Comparison of ENCODE assay signal across 13 cellular contexts in genomic region chr10:78630944-78631838, GRCh38.
DNase-seq lines count a peak whose midpoint lies in the region; ATAC-seq, FAIRE-seq and TF ChIP-seq lines count a peak whose summit lies in the region.
"Had no signal": no experiment of that assay in that cellular context is flagged by ENCODE, and none has a peak within 500 bp of the region (broad histone marks: within the 10 kb centered on the region; RNA-seq: fewer than 3 reads in every experiment).

No MANE protein-coding gene starts in this region.

- TF ChIP-seq RAD21 in HepG2 (CRISPR knock-in tag; IDR thresholded peaks at IDR 0.05) = no peak

- peak in 2 of 3 donors; percentile 4 for DNase-seq in stimulated activated CD4-positive, alpha-beta T cell treated with anti-CD3 and anti-CD28 coated beads, Interleukin-12 subunit alpha, Interleukin-12 subunit beta, amount 100 ng/mL, for 48 hours (ENCODE audit: low read depth in 2 of 3, low spot score in 1 of 3)
- no peak for DNase-seq in stimulated activated CD4-positive, alpha-beta T cell treated with anti-CD3 and anti-CD28 coated beads, Interleukin-12 subunit alpha, Interleukin-12 subunit beta, amount 100 ng/mL, for 4 hours
- DNase-seq in LHCN-M2 (ENCODE audit: low read depth) = peak; percentile 75
- DNase-seq in Right ventricle myocardium superior = peak; percentile 51
- peak; percentile 66 for DNase-seq in stromal cell of bone marrow (ENCODE audit: low read depth)
- no peak for DNase-seq in DMS53 treated with DMSO at 0.1 percent for 48 hours (lab: John Stamatoyannopoulos, UW; ENCODE audit: unreplicated experiment)
- DNase-seq in HepG2 (ENCODE audit: low spot score) = no peak
- no peak for DNase-seq in NK-92 treated with Interleukin-12 subunit alpha and Interleukin-12 subunit beta, amount 100 ng/mL, for 24 hours (lab: John Stamatoyannopoulos, UW)
- DNase-seq: activated CD4-positive, alpha-beta T cell treated with anti-CD3 and anti-CD28 coated beads, Interleukin-2, amount 10 ng/mL, durations not matched to agents 24 days and 14 days; body of pancreas; CD4-positive, alpha-beta memory T cell; posterior cingulate gyrus had no signal

- POLR2A ChIA-PET in HepG2 (lab: Yijun Ruan, JAX) = no interaction called here

- no peak for TF ChIP-seq EP300 in HepG2 (IDR thresholded peaks at IDR 0.05; ENCODE audit: low read depth in 2 of 2, low read length in 2 of 2)
- no peak for TF ChIP-seq EP300 in HepG2 (CRISPR knock-in tag; IDR thresholded peaks at IDR 0.05; ENCODE audit: borderline replicate concordance)

- no peak overlapping the region for H2AFZ ChIP-seq in HepG2 (ENCODE audit: low read length)

- no peak overlapping the region for H3K27ac ChIP-seq in HepG2 (ENCODE audit: extremely low read length, insufficient read depth, low read length)
- H3K27ac ChIP-seq: body of pancreas had no signal

- H3K9me3 ChIP-seq in HepG2 (ENCODE audit: low read length) = no peaks in the 10 kb centered on the region
- H3K9me3 ChIP-seq: body of pancreas, esophagus muscularis mucosa had no signal

- peaks cover 1 to 5% of the 10 kb centered on the region in 2 experiments; a peak in 2 of 5 replicates for H3K27me3 ChIP-seq in HepG2 (ENCODE audit: control insufficient read depth in 1 of 2, insufficient read depth in 2 of 2, low read length in 2 of 2)
- H3K27me3 ChIP-seq: body of pancreas, esophagus muscularis mucosa had no signal

- H3K4me2 ChIP-seq in HepG2 (ENCODE audit: low read depth, low read length) = no peak overlapping the region

- in situ Hi-C loops in HepG2 (cut with HindIII; ENCODE audit: extremely low pct_ligation_motif_present, low pct_unique_long_range_greater_than_20kb) = no loop called here

- no peaks in the 10 kb centered on the region for H3K36me3 ChIP-seq in HepG2 (replicated peaks in 1 of 2; ENCODE audit: control insufficient read depth in 1 of 2, insufficient read depth in 2 of 2, low read length in 2 of 2)
- H3K36me3 ChIP-seq: esophagus muscularis mucosa had no signal

- no TSS peak for BruUV-seq in HepG2 (replicated peaks; lab: Mats Ljungman, UMichigan)

- intact Hi-C loops in Right ventricle myocardium superior (cut with DNase I) (no loop called here), HepG2 (cut with micrococcal nuclease; ENCODE audit: unreplicated experiment) (no loop called here)

- H3K79me2 ChIP-seq in HepG2 (ENCODE audit: insufficient read depth, low read length) = no peaks in the 10 kb centered on the region

- peaks cover 15% of the 10 kb centered on the region; the same call in 1 of the 2 replicates for H3K4me1 ChIP-seq in HepG2 (ENCODE audit: insufficient read depth, low read length)

- H3K9ac ChIP-seq in HepG2 (ENCODE audit: insufficient read depth, low read depth, low read length) = no peak overlapping the region

- H4K20me1 ChIP-seq in HepG2 (ENCODE audit: insufficient read depth, low read length) = no peaks in the 10 kb centered on the region

- no peak for TF ChIP-seq POLR2A in HepG2 (IDR thresholded peaks at IDR 0.05; ENCODE audit: insufficient read depth in 1 of 2, low read depth in 2 of 2, low read length in 2 of 2)

- no peak for FAIRE-seq in HepG2 (lab: Jason Lieb, UNC)

- 63% methylated on average over 12 of the region's 12 CpGs for WGBS in HepG2 (ENCODE audit: low lambda C conversion rate)

- ATAC-seq in Right ventricle myocardium superior (ENCODE audit: poor library complexity) (peak; percentile 66), HepG2 (no peak)
- ATAC-seq: body of pancreas had no signal

- no peak overlapping the region for H3K4me3 ChIP-seq in HepG2 (replicated peaks in 1 of 3; ENCODE audit: insufficient read depth in 1 of 3, low read depth in 2 of 3, low read length in 3 of 3)
- H3K4me3 ChIP-seq: body of pancreas, esophagus muscularis mucosa had no signal

- no peak for TF ChIP-seq CTCF in HepG2 (CRISPR knock-in tag; IDR thresholded peaks at IDR 0.05)

- CTCF ChIA-PET in HepG2 (lab: Yijun Ruan, JAX; ENCODE audit: low intra/inter-chr PET ratio, low total read pairs) = no interaction called here

TF ChIP-seq in HepG2, 621 proteins besides CTCF, POLR2A, EP300 and RAD21:
- no peak for TF ChIP-seq ZSCAN21 (CRISPR knock-in tag; IDR thresholded peaks at IDR 0.05; ENCODE audit: borderline replicate concordance)
- no peak for TF ChIP-seq ZNF7 (CRISPR knock-in tag; IDR thresholded peaks at IDR 0.05)
- no peak for TF ChIP-seq ZNF562 (CRISPR knock-in tag; IDR thresholded peaks at IDR 0.05; ENCODE audit: borderline replicate concordance)
- no peak for TF ChIP-seq ARID5B (CRISPR knock-in tag; IDR thresholded peaks at IDR 0.05)
- TF ChIP-seq ZNF484 (CRISPR knock-in tag; IDR thresholded peaks at IDR 0.05; ENCODE audit: borderline replicate concordance, low read depth) = no peak
- no peak for TF ChIP-seq NFE2 (CRISPR knock-in tag; IDR thresholded peaks at IDR 0.05)
- no peak for TF ChIP-seq CREBL2 (CRISPR knock-in tag; IDR thresholded peaks at IDR 0.05; ENCODE audit: borderline replicate concordance)
- no peak for TF ChIP-seq HOXA5 (CRISPR knock-in tag; IDR thresholded peaks at IDR 0.05)
- TF ChIP-seq ZNF331 (CRISPR knock-in tag; IDR thresholded peaks at IDR 0.05) = no peak
- no peak for TF ChIP-seq HNRNPUL1 (IDR thresholded peaks at IDR 0.05; ENCODE audit: low read depth, low read length)
- no peak for TF ChIP-seq BRCA1 (CRISPR knock-in tag; IDR thresholded peaks at IDR 0.05)

Comparison
In these comparisons a context has a peak if more than half of its experiments do, and no peak if none do; other contexts are left out.
1. DNase-seq: peak in stimulated activated CD4-positive, alpha-beta T cell treated with anti-CD3 and anti-CD28 coated beads, Interleukin-12 subunit alpha, Interleukin-12 subunit beta, amount 100 ng/mL, for 48 hours (2 of 3), LHCN-M2 (single experiment), Right ventricle myocardium superior (single experiment) and stromal cell of bone marrow (single experiment); none in stimulated activated CD4-positive, alpha-beta T cell treated with anti-CD3 and anti-CD28 coated beads, Interleukin-12 subunit alpha, Interleukin-12 subunit beta, amount 100 ng/mL, for 4 hours (single experiment), DMS53 treated with DMSO at 0.1 percent for 48 hours (single experiment), HepG2 (single experiment) and NK-92 treated with Interleukin-12 subunit alpha and Interleukin-12 subunit beta, amount 100 ng/mL, for 24 hours (single experiment).